Comparison of ENCODE assay signal across 24 cellular contexts in genomic region chr17:7222972-7223292, GRCh38. TPM values are rescaled to one million over a fixed set of nuclear protein-coding genes. Genes with fewer than 3 reads are reported as not detected.
DNase-seq lines count a peak whose midpoint lies in the region; ATAC-seq and TF ChIP-seq lines count a peak whose summit lies in the region.
"Had no signal": no experiment of that assay in that cellular context is flagged by ENCODE, and none has a peak within 500 bp of the region (broad histone marks: within the 10 kb centered on the region; RNA-seq: fewer than 3 reads in every experiment).

No MANE protein-coding gene starts in this region.

- DNase-seq in Right ventricle myocardium superior: peak; percentile 30
- DNase-seq in Right ventricle myocardium inferior (ENCODE audit: missing footprints): no peak
- no peak for DNase-seq in IMR-90
- DNase-seq in esophagus squamous epithelium (lab: John Stamatoyannopoulos, UW): no peak
- no peak for DNase-seq in progenitor cell of endocrine pancreas (ENCODE audit: low spot score, unreplicated experiment)
- DNase-seq in COR-L47 (lab: John Stamatoyannopoulos, UW): no peak
- no peak for DNase-seq in MG63
- DNase-seq: activated B cell treated with CpG ODN at 0.5 μM for 24 hours; activated CD4-positive, alpha-beta T cell treated with anti-CD3 and anti-CD28 coated beads, Interleukin-2, amount 10 ng/mL, durations not matched to agents 7 days and 5 days; activated gamma-delta T cell; activated T-cell treated with anti-CD3 and anti-CD28 coated beads, Interleukin-2, amount 50 U/mL, for 4 hours; central memory CD4-positive, alpha-beta T cell; dermis blood vessel endothelial cell; endodermal cell; foreskin melanocyte; NCI-H2107; NCI-H446 treated with DMSO at 0.1 percent for 48 hours; NCI-H82; stimulated activated CD4-positive, alpha-beta T cell treated with anti-CD3 and anti-CD28 coated beads, Interleukin-2, amount 100 ng/mL, for 24 hours; testis had no signal

- H3K23ac ChIP-seq in IMR-90 (ENCODE audit: low read depth, low read length): no peak overlapping the region

- dilution Hi-C loops in IMR-90 (cut with HindIII; ENCODE audit: low sequenced_read_pairs, unreplicated experiment): no loop called here

- no peaks in the 10 kb centered on the region for H3K9me3 Mint-ChIP-seq in progenitor cell of endocrine pancreas (ENCODE audit: low read depth)
- H3K9me3 Mint-ChIP-seq: activated B cell treated with CpG ODN at 0.5 μM for 24 hours; activated CD4-positive, alpha-beta T cell treated with anti-CD3 and anti-CD28 coated beads, Interleukin-2, amount 10 ng/mL, durations not matched to agents 7 days and 5 days; activated T-cell treated with anti-CD3 and anti-CD28 coated beads, Interleukin-2, amount 50 U/mL, for 4 hours; endodermal cell; natural killer cell treated with Interleukin-12 subunit alpha and Interleukin-12 subunit beta and Interleukin-15 and Interleukin-18, amount 100 ng/mL, for 72 hours; stimulated activated naive CD8-positive, alpha-beta T cell treated with anti-CD3 and anti-CD28 coated beads, Interleukin-15, Interleukin-2, amounts not matched to agents 100 ng/mL and 50 ng/mL, for 24 hours had no signal

- no peak overlapping the region; a peak in 1 of 4 replicates for H4K8ac ChIP-seq in IMR-90 (ENCODE audit: low read depth in 2 of 2, low read length in 2 of 2)

- in situ Hi-C loops in IMR-90 (cut with MboI; ENCODE audit: low sequenced_read_pairs): no loop called here

- H4K20me1 ChIP-seq in IMR-90 (ENCODE audit: insufficient read depth, low read length): peaks cover 32% of the 10 kb centered on the region

- TF ChIP-seq RAD21 in IMR-90 (IDR thresholded peaks at IDR 0.05; ENCODE audit: low read length): no peak

- peaks cover 8 to 75% of the 10 kb centered on the region in 2 experiments for H3K79me1 ChIP-seq in IMR-90 (ENCODE audit: low read depth in 1 of 2, low read length in 2 of 2)

- H3K4me2 ChIP-seq in IMR-90 (ENCODE audit: low read depth, low read length): no peak overlapping the region

- no peak for TF ChIP-seq POLR2A in IMR-90 (IDR thresholded peaks at IDR 0.05; ENCODE audit: low read depth, low read length)
- TF ChIP-seq POLR2A in esophagus squamous epithelium (IDR thresholded peaks at IDR 0.05): no peak

- no peak overlapping the region for H3K4ac ChIP-seq in IMR-90 (ENCODE audit: low read depth, low read length)

- TF ChIP-seq CTCF in IMR-90 (conservative IDR thresholded peaks at IDR 0.05; ENCODE audit: low read depth, low read length): no peak
- TF ChIP-seq CTCF in esophagus squamous epithelium (IDR thresholded peaks at IDR 0.05): no peak
- no peak for TF ChIP-seq CTCF in progenitor cell of endocrine pancreas (IDR thresholded peaks at IDR 0.05; ENCODE audit: unreplicated experiment)

- H3K9me3 ChIP-seq in IMR-90 (ENCODE audit: control insufficient read depth, insufficient read depth, low read length) (no peaks in the 10 kb centered on the region), esophagus squamous epithelium (no peaks in the 10 kb centered on the region), MG63 (no peaks in the 10 kb centered on the region)
- H3K9me3 ChIP-seq: ovary, testis had no signal

- intact Hi-C loops in Right ventricle myocardium superior (cut with DNase I): no loop called here
- intact Hi-C loops in Right ventricle myocardium inferior (cut with DNase I): no loop called here
- intact Hi-C loops in IMR-90 (cut with micrococcal nuclease): no loop called here
- intact Hi-C loops in esophagus squamous epithelium (cut with DNase I): no loop called here

- H3K4me3 ChIP-seq in IMR-90 (ENCODE audit: insufficient read depth, low read depth, low read length): no peak overlapping the region
- H3K4me3 ChIP-seq in esophagus squamous epithelium: no peak overlapping the region
- H3K4me3 ChIP-seq in MG63: no peak overlapping the region
- H3K4me3 ChIP-seq: ovary, testis had no signal

- POLR2A ChIA-PET in IMR-90 (lab: Charles Lee; ENCODE audit: unreplicated experiment): no interaction called here

- H2BK15ac ChIP-seq in IMR-90 (ENCODE audit: low read depth, low read length): no peak overlapping the region

- no peak overlapping the region for H4K5ac ChIP-seq in IMR-90 (ENCODE audit: low read depth, low read length)

- H2AK5ac ChIP-seq in IMR-90 (ENCODE audit: low read depth, low read length): no peak overlapping the region

- H3K56ac ChIP-seq in IMR-90 (ENCODE audit: extremely low read depth, insufficient read depth, low read length): no peak overlapping the region

- H3K4me1 Mint-ChIP-seq in progenitor cell of endocrine pancreas (ENCODE audit: low read depth): peaks cover 15% of the 10 kb centered on the region

- H3K4me1 ChIP-seq in IMR-90 (ENCODE audit: control insufficient read depth, insufficient read depth, low read length) (peaks cover 14% of the 10 kb centered on the region), esophagus squamous epithelium (peaks cover 45 to 90% (median 52%) of the 10 kb centered on the region in 3 donors)

- H3K9me1 ChIP-seq in IMR-90 (ENCODE audit: insufficient read depth, low read length): peaks cover 13% of the 10 kb centered on the region; the same call in 1 of the 2 replicates

- H3K27me3 Mint-ChIP-seq in progenitor cell of endocrine pancreas: no peaks in the 10 kb centered on the region
- H3K27me3 Mint-ChIP-seq: activated B cell treated with CpG ODN at 0.5 μM for 24 hours; activated CD4-positive, alpha-beta T cell treated with anti-CD3 and anti-CD28 coated beads, Interleukin-2, amount 10 ng/mL, durations not matched to agents 7 days and 5 days; natural killer cell treated with Interleukin-12 subunit alpha and Interleukin-12 subunit beta and Interleukin-15 and Interleukin-18, amount 100 ng/mL, for 72 hours; stimulated activated naive CD8-positive, alpha-beta T cell treated with anti-CD3 and anti-CD28 coated beads, Interleukin-15, Interleukin-2, amounts not matched to agents 100 ng/mL and 50 ng/mL, for 24 hours had no signal

- H3K18ac ChIP-seq in IMR-90 (ENCODE audit: low read depth, low read length): no peak overlapping the region

- H3K27ac Mint-ChIP-seq in progenitor cell of endocrine pancreas: peak overlapping the region; percentile 87
- H3K27ac Mint-ChIP-seq: activated B cell treated with CpG ODN at 0.5 μM for 24 hours; endodermal cell; natural killer cell treated with Interleukin-12 subunit alpha and Interleukin-12 subunit beta and Interleukin-15 and Interleukin-18, amount 100 ng/mL, for 72 hours; stimulated activated naive CD8-positive, alpha-beta T cell treated with anti-CD3 and anti-CD28 coated beads, Interleukin-15, Interleukin-2, amounts not matched to agents 100 ng/mL and 50 ng/mL, for 24 hours had no signal

- no peak overlapping the region for H4K91ac ChIP-seq in IMR-90 (ENCODE audit: insufficient read depth, low read depth, low read length)

- WGBS in IMR-90 (ENCODE audit: extremely low coverage in 2 of 2, insufficient read length in 1 of 2), 2 experiments: 72% methylated on average over 3 of the region's 7 CpGs; no CpG with 5 or more reads in 1 of the 2 experiments
- 45 to 77% methylated on average over 2 to 5 of the region's 7 CpGs for WGBS in esophagus squamous epithelium, 2 donors

- no peak overlapping the region for H3K14ac ChIP-seq in IMR-90 (replicated peaks; ENCODE audit: low read depth, low read length)

- H2AK9ac ChIP-seq in IMR-90 (replicated peaks; ENCODE audit: low read depth, low read length, poor library complexity): peak overlapping the region; percentile 52

- no TSS peak for BruUV-seq in IMR-90 (replicated peaks; lab: Mats Ljungman, UMichigan)

- CTCF ChIA-PET in IMR-90 (lab: Yijun Ruan, JAX): no interaction called here

- H3K36me3 ChIP-seq in IMR-90 (ENCODE audit: control insufficient read depth, insufficient read depth, low read length) (peaks cover 67% of the 10 kb centered on the region), esophagus squamous epithelium (peaks cover 45 to 70% (median 50%) of the 10 kb centered on the region in 3 donors), MG63 (peaks cover 48% of the 10 kb centered on the region)
- H3K36me3 ChIP-seq: ovary had no signal

- no peak overlapping the region for H2BK20ac ChIP-seq in IMR-90 (ENCODE audit: low read depth, low read length)

- ATAC-seq in Right ventricle myocardium superior (ENCODE audit: poor library complexity) (no peak), Right ventricle myocardium inferior (no peak), IMR-90 (ENCODE audit: low read depth) (no peak), HG03159 (IDR thresholded peaks at IDR 0.05; ENCODE audit: unreplicated experiment) (no peak)
- ATAC-seq: activated T-cell treated with anti-CD3 and anti-CD28 coated beads, Interleukin-2, amount 50 U/mL, for 4 hours; natural killer cell treated with Interleukin-12 subunit alpha and Interleukin-12 subunit beta and Interleukin-15 and Interleukin-18, amount 100 ng/mL, for 72 hours had no signal

- no peak overlapping the region for H2BK5ac ChIP-seq in IMR-90 (ENCODE audit: low read depth, low read length, poor library complexity, severe bottlenecking)

- H2AFZ ChIP-seq in IMR-90 (replicated peaks; ENCODE audit: low read length, poor library complexity): peak overlapping the region; percentile 19

- no peak overlapping the region for H3K27ac ChIP-seq in IMR-90 (ENCODE audit: insufficient read depth, low read length)
- peak overlapping the region in 3 of 4 donors; percentile 0 to 100 (median 97) for H3K27ac ChIP-seq in esophagus squamous epithelium
- H3K27ac ChIP-seq: ovary, testis had no signal

- H3K27me3 ChIP-seq in IMR-90 (ENCODE audit: control insufficient read depth, insufficient read depth, low read length) (no peaks in the 10 kb centered on the region), esophagus squamous epithelium (no peaks in the 10 kb centered on the region), MG63 (no peaks in the 10 kb centered on the region)
- H3K27me3 ChIP-seq: ovary, testis had no signal

- no peak overlapping the region for H3K4me3 Mint-ChIP-seq in progenitor cell of endocrine pancreas (ENCODE audit: low read depth)
- H3K4me3 Mint-ChIP-seq: activated B cell treated with CpG ODN at 0.5 μM for 24 hours; activated CD4-positive, alpha-beta T cell treated with anti-CD3 and anti-CD28 coated beads, Interleukin-2, amount 10 ng/mL, durations not matched to agents 7 days and 5 days; endodermal cell; natural killer cell treated with Interleukin-12 subunit alpha and Interleukin-12 subunit beta and Interleukin-15 and Interleukin-18, amount 100 ng/mL, for 72 hours; stimulated activated naive CD8-positive, alpha-beta T cell treated with anti-CD3 and anti-CD28 coated beads, Interleukin-15, Interleukin-2, amounts not matched to agents 100 ng/mL and 50 ng/mL, for 24 hours had no signal

- H2BK120ac ChIP-seq in IMR-90 (ENCODE audit: low read depth, low read length): no peak overlapping the region

- H3K9ac ChIP-seq in IMR-90 (ENCODE audit: low read depth, low read length): no peak overlapping the region

- peaks cover 7% of the 10 kb centered on the region for H3K36me3 Mint-ChIP-seq in progenitor cell of endocrine pancreas (ENCODE audit: insufficient read depth)

RNA-seq across cellular contexts. Expression of gene ACADVL, which starts 3.2 kb away (rescaled TPM):
- total RNA-seq in Right ventricle myocardium superior (2,247 TPM), Right ventricle myocardium inferior (2,192 TPM), IMR-90 (2012; rRNA removed) (129 and 139 TPM in 2 replicates), esophagus squamous epithelium (100 to 1,000 TPM; 453 to 742 (median 464) TPM), progenitor cell of endocrine pancreas (653 and 693 TPM in 2 replicates)
- 752 and 844 TPM in 2 replicates for polyA plus RNA-seq in IMR-90 (2012; rRNA removed)
- 312 and 348 TPM in 2 replicates for polyA plus RNA-seq in IMR-90 (2012; cell fraction: cytosol; rRNA removed)
- polyA plus RNA-seq in IMR-90 (2012; cell fraction: nucleus; rRNA removed; ENCODE audit: low replicate concordance): 6,277 and 8,711 TPM in 2 replicates
- 240 and 427 TPM in 2 replicates for total RNA-seq in MG63 (2014; rRNA removed; shearing (Covaris generic); ENCODE audit: low replicate concordance)

RNA-seq across cellular contexts. Expression of gene DLG4, which starts 3.3 kb away (rescaled TPM):
- total RNA-seq in Right ventricle myocardium superior: 20.4 TPM
- 20.6 TPM for total RNA-seq in Right ventricle myocardium inferior
- 8.1 and 8.2 TPM in 2 replicates for total RNA-seq in IMR-90 (2012; rRNA removed)
- 28.5 and 30.5 TPM in 2 replicates for polyA plus RNA-seq in IMR-90 (2012; rRNA removed)
- 13.6 and 24.5 TPM in 2 replicates for polyA plus RNA-seq in IMR-90 (2012; cell fraction: cytosol; rRNA removed)
- polyA plus RNA-seq in IMR-90 (2012; cell fraction: nucleus; rRNA removed; ENCODE audit: low replicate concordance): 118 and 142 TPM in 2 replicates
- 10 to 100 TPM in 1 of 4 donors, 1 to 10 TPM in 3; 2.6 to 13.9 (median 6.0) TPM for total RNA-seq in esophagus squamous epithelium
- total RNA-seq in progenitor cell of endocrine pancreas: 46.3 and 48.6 TPM in 2 replicates
- 7.5 and 15.3 TPM in 2 replicates for total RNA-seq in MG63 (2014; rRNA removed; shearing (Covaris generic); ENCODE audit: low replicate concordance)

RNA-seq across cellular contexts. Expression of gene DVL2, which starts 11.4 kb away (rescaled TPM):
- total RNA-seq in Right ventricle myocardium superior: 20.4 TPM
- total RNA-seq in Right ventricle myocardium inferior: 20.0 TPM
- 20.3 and 21.3 TPM in 2 replicates for total RNA-seq in IMR-90 (2012; rRNA removed)
- polyA plus RNA-seq in IMR-90 (2012; rRNA removed): 10.5 and 11.8 TPM in 2 replicates
- polyA plus RNA-seq in IMR-90 (2012; cell fraction: cytosol; rRNA removed): 5.9 and 9.6 TPM in 2 replicates
- 14.5 and 26.4 TPM in 2 replicates for polyA plus RNA-seq in IMR-90 (2012; cell fraction: nucleus; rRNA removed; ENCODE audit: low replicate concordance)
- total RNA-seq in esophagus squamous epithelium: 10 to 100 TPM; 21.4 to 58.0 (median 37.3) TPM
- total RNA-seq in progenitor cell of endocrine pancreas: 104 TPM in 2 replicates
- total RNA-seq in MG63 (2014; rRNA removed; shearing (Covaris generic); ENCODE audit: low replicate concordance): 11.5 and 26.2 TPM in 2 replicates

RNA-seq across cellular contexts. Expression of gene PHF23, which starts 16.3 kb away (rescaled TPM):
- 19.4 TPM for total RNA-seq in Right ventricle myocardium superior
- total RNA-seq in Right ventricle myocardium inferior: 23.3 TPM
- 44.8 and 45.5 TPM in 2 replicates for total RNA-seq in IMR-90 (2012; rRNA removed)
- 54.4 and 58.5 TPM in 2 replicates for polyA plus RNA-seq in IMR-90 (2012; rRNA removed)
- 37.0 TPM in 2 replicates for polyA plus RNA-seq in IMR-90 (2012; cell fraction: cytosol; rRNA removed)
- polyA plus RNA-seq in IMR-90 (2012; cell fraction: nucleus; rRNA removed; ENCODE audit: low replicate concordance): 22.3 and 31.7 TPM in 2 replicates
- total RNA-seq in esophagus squamous epithelium: 10 to 100 TPM; 24.7 to 30.6 (median 27.0) TPM
- 66.9 and 73.7 TPM in 2 replicates for total RNA-seq in progenitor cell of endocrine pancreas
- 34.4 and 62.7 TPM in 2 replicates for total RNA-seq in MG63 (2014; rRNA removed; shearing (Covaris generic); ENCODE audit: low replicate concordance)

RNA-seq across cellular contexts. Expression of gene GABARAP, which starts 19.3 kb away (rescaled TPM):
- total RNA-seq in Right ventricle myocardium superior (432 TPM), Right ventricle myocardium inferior (444 TPM), IMR-90 (2012; rRNA removed) (70.8 and 77.8 TPM in 2 replicates), esophagus squamous epithelium (100 to 1,000 TPM; 172 to 384 (median 197) TPM), progenitor cell of endocrine pancreas (447 and 466 TPM in 2 replicates)
- 702 and 780 TPM in 2 replicates for polyA plus RNA-seq in IMR-90 (2012; rRNA removed)
- 264 and 350 TPM in 2 replicates for polyA plus RNA-seq in IMR-90 (2012; cell fraction: cytosol; rRNA removed)
- 43.9 and 256 TPM in 2 replicates for polyA plus RNA-seq in IMR-90 (2012; cell fraction: nucleus; rRNA removed; ENCODE audit: low replicate concordance)
- total RNA-seq in MG63 (2014; rRNA removed; shearing (Covaris generic); ENCODE audit: low replicate concordance): 36.7 and 148 TPM in 2 replicates
